ENCODE assay signal across 9 cellular contexts in the genomic region with DNA sequence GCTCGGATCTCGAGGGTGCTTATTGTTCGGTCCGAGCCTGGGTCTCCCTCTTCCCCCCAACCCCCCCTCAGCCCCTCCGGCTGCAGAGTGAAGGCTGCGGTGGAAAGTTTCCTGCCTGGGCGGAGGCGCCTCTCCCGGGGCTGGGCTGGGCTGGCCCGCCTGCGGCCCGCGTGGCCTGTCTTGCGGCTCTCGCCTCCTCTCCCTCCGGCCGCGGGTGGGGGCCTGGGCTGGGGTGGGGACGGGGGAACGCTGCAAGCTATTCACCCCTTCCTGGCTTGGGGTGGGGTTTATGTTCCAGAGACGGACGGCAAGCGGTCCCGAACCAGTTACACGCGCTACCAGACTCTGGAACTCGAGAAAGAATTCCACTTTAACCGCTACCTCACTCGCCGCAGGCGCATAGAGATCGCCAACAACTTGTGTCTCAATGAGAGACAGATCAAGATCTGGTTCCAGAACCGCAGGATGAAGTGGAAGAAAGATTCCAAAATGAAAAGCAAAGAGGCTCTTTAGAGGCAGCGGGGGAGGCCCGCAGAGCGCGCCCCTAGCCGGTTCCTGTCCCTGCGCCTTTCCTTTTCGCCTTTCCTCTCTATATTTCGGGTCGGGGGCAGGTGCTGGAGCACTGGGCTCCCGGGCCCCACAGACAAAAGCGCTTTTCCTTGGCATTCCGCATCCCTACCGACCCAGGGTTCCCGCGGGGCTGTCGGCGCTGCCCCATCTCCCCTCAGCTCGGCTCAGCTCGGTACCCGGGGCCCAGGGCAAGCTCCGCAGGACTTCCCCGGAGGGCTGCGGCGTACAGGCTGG. TPM values are rescaled to one million over a fixed set of nuclear protein-coding genes. Genes with fewer than 3 reads are reported as not detected.
DNase-seq lines count a peak whose midpoint lies in the region; ATAC-seq lines count a peak whose summit lies in the region.
"Had no signal": no experiment of that assay in that cellular context is flagged by ENCODE, and none has a peak within 500 bp of the region (broad histone marks: within the 10 kb centered on the region; RNA-seq: fewer than 3 reads in every experiment).

No MANE protein-coding gene starts in this region.

- peak overlapping the region; percentile 21 to 74 (median 71) for H3K4me3 Mint-ChIP-seq in CD8-positive, alpha-beta memory T cell
- peak overlapping the region; percentile 26 for H3K4me3 Mint-ChIP-seq in activated T-helper 1 cell treated with anti-CD3 and anti-CD28 coated beads, Interleukin-12 subunit alpha, Interleukin-12 subunit beta, Interleukin-2, Interleukin-4 antibody, amounts not matched to agents 30 ng/mL and 10 ng/mL and 1 ng/mL, durations not matched to agents 14 hours and 24 hours and 36 hours
- peak overlapping the region; percentile 54 to 80 (median 71) for H3K4me3 Mint-ChIP-seq in naive thymus-derived CD4-positive, alpha-beta T cell

- intact Hi-C loops in activated T-helper 1 cell treated with anti-CD3 and anti-CD28 coated beads, Interleukin-12 subunit alpha, Interleukin-12 subunit beta, Interleukin-2, Interleukin-4 antibody, amounts not matched to agents 30 ng/mL and 10 ng/mL and 1 ng/mL, durations not matched to agents 14 hours and 24 hours and 36 hours (cut with micrococcal nuclease) = loop anchor here (2.0 to 5.0 kb wide), 3 partner anchors 15 to 37 kb away; no protein-coding TSS in a partner anchor
- intact Hi-C loops in naive thymus-derived CD4-positive, alpha-beta T cell (cut with micrococcal nuclease) = loop anchor here in 1 of 2 donors (2.0 to 5.0 kb wide), 3 partner anchors 37 to 167 kb away; no protein-coding TSS in a partner anchor

- no peaks in the 10 kb centered on the region for H3K9me3 ChIP-seq in CD8-positive, alpha-beta memory T cell (ENCODE audit: low read length)
- H3K9me3 ChIP-seq in naive thymus-derived CD4-positive, alpha-beta T cell (ENCODE audit: control insufficient read depth in 2 of 3, low read length in 3 of 3) = peaks cover 0 to 5% (median 0%) of the 10 kb centered on the region in 3 experiments
- H3K9me3 ChIP-seq: mucosa of descending colon had no signal

- H3K27ac Mint-ChIP-seq in CD8-positive, alpha-beta memory T cell = peak overlapping the region in 1 of 8 donors; percentile 74
- H3K27ac Mint-ChIP-seq in activated T-helper 1 cell treated with anti-CD3 and anti-CD28 coated beads, Interleukin-12 subunit alpha, Interleukin-12 subunit beta, Interleukin-2, Interleukin-4 antibody, amounts not matched to agents 30 ng/mL and 10 ng/mL and 1 ng/mL, durations not matched to agents 14 hours and 24 hours and 36 hours = peak overlapping the region; percentile 52
- peak overlapping the region in 1 of 9 donors; percentile 26 for H3K27ac Mint-ChIP-seq in naive thymus-derived CD4-positive, alpha-beta T cell

- no peak overlapping the region for H3K27ac ChIP-seq in CD8-positive, alpha-beta memory T cell (ENCODE audit: low read depth, low read length)
- H3K27ac ChIP-seq in naive thymus-derived CD4-positive, alpha-beta T cell (ENCODE audit: low read depth, low read length) = no peak overlapping the region
- H3K27ac ChIP-seq: upper lobe of left lung had no signal

- H3K36me3 Mint-ChIP-seq in CD8-positive, alpha-beta memory T cell = no peaks in the 10 kb centered on the region
- no peaks in the 10 kb centered on the region for H3K36me3 Mint-ChIP-seq in activated T-helper 1 cell treated with anti-CD3 and anti-CD28 coated beads, Interleukin-12 subunit alpha, Interleukin-12 subunit beta, Interleukin-2, Interleukin-4 antibody, amounts not matched to agents 30 ng/mL and 10 ng/mL and 1 ng/mL, durations not matched to agents 14 hours and 24 hours and 36 hours (ENCODE audit: low read depth)
- peaks cover 0 to 4% (median 0%) of the 10 kb centered on the region in 5 donors for H3K36me3 Mint-ChIP-seq in naive thymus-derived CD4-positive, alpha-beta T cell

- H3K4me3 ChIP-seq in CD8-positive, alpha-beta memory T cell (ENCODE audit: low read length) = no peak overlapping the region
- H3K4me3 ChIP-seq in naive thymus-derived CD4-positive, alpha-beta T cell (ENCODE audit: low read length) = no peak overlapping the region
- H3K4me3 ChIP-seq: mucosa of descending colon had no signal

- H3K27me3 Mint-ChIP-seq in CD8-positive, alpha-beta memory T cell = peaks cover 67 to 85% of the 10 kb centered on the region in 2 donors
- H3K27me3 Mint-ChIP-seq in activated T-helper 1 cell treated with anti-CD3 and anti-CD28 coated beads, Interleukin-12 subunit alpha, Interleukin-12 subunit beta, Interleukin-2, Interleukin-4 antibody, amounts not matched to agents 30 ng/mL and 10 ng/mL and 1 ng/mL, durations not matched to agents 14 hours and 24 hours and 36 hours (ENCODE audit: insufficient read depth) = peaks cover 78% of the 10 kb centered on the region
- peaks cover 76 to 93% (median 86%) of the 10 kb centered on the region in 5 donors for H3K27me3 Mint-ChIP-seq in naive thymus-derived CD4-positive, alpha-beta T cell

- peaks cover 15% of the 10 kb centered on the region for H3K4me1 ChIP-seq in CD8-positive, alpha-beta memory T cell (ENCODE audit: insufficient read depth, low read length)
- peaks cover 7 to 9% of the 10 kb centered on the region in 2 donors for H3K4me1 ChIP-seq in naive thymus-derived CD4-positive, alpha-beta T cell (ENCODE audit: control insufficient read depth in 2 of 2, insufficient read depth in 2 of 2, low read length in 2 of 2)

- peaks cover 64% of the 10 kb centered on the region for H3K27me3 ChIP-seq in CD8-positive, alpha-beta memory T cell (ENCODE audit: insufficient read depth, low read length, poor library complexity, severe bottlenecking)
- H3K27me3 ChIP-seq in naive thymus-derived CD4-positive, alpha-beta T cell (ENCODE audit: control insufficient read depth in 2 of 2, insufficient read depth in 2 of 2, low read length in 2 of 2) = peaks cover 11 to 50% of the 10 kb centered on the region in 2 donors

- CTCF ChIA-PET in CD8-positive, alpha-beta memory T cell (lab: Charles Lee) = interaction anchor here (2.2 to 6.1 kb wide), 3 partner anchors 11 to 166 kb away, joined by 10 to 56 read pairs (median 27); a partner anchor contains a TSS
- CTCF ChIA-PET in naive thymus-derived CD4-positive, alpha-beta T cell (lab: Charles Lee) = interaction anchor here (0.6 kb wide), 2 partner anchors 257 to 998 kb away, joined by 3 to 4 read pairs; no protein-coding TSS in a partner anchor

- H3K9me3 Mint-ChIP-seq in CD8-positive, alpha-beta memory T cell = peaks cover 0 to 8% (median 2%) of the 10 kb centered on the region in 5 donors
- H3K9me3 Mint-ChIP-seq in activated T-helper 1 cell treated with anti-CD3 and anti-CD28 coated beads, Interleukin-12 subunit alpha, Interleukin-12 subunit beta, Interleukin-2, Interleukin-4 antibody, amounts not matched to agents 30 ng/mL and 10 ng/mL and 1 ng/mL, durations not matched to agents 14 hours and 24 hours and 36 hours = no peaks in the 10 kb centered on the region
- peaks cover 0 to 7% (median 4%) of the 10 kb centered on the region in 11 donors for H3K9me3 Mint-ChIP-seq in naive thymus-derived CD4-positive, alpha-beta T cell

- POLR2A ChIA-PET in CD8-positive, alpha-beta memory T cell (lab: Charles Lee) = no interaction called here
- POLR2A ChIA-PET in naive thymus-derived CD4-positive, alpha-beta T cell (lab: Charles Lee) = no interaction called here

- H3K4me1 Mint-ChIP-seq in CD8-positive, alpha-beta memory T cell = peaks cover 15 to 35% (median 22%) of the 10 kb centered on the region in 3 donors
- H3K4me1 Mint-ChIP-seq in activated T-helper 1 cell treated with anti-CD3 and anti-CD28 coated beads, Interleukin-12 subunit alpha, Interleukin-12 subunit beta, Interleukin-2, Interleukin-4 antibody, amounts not matched to agents 30 ng/mL and 10 ng/mL and 1 ng/mL, durations not matched to agents 14 hours and 24 hours and 36 hours (ENCODE audit: low read depth) = peaks cover 15% of the 10 kb centered on the region
- peaks cover 6 to 45% (median 24%) of the 10 kb centered on the region in 7 donors for H3K4me1 Mint-ChIP-seq in naive thymus-derived CD4-positive, alpha-beta T cell

- DNase-seq in CD8-positive, alpha-beta memory T cell = no peak
- no peak for DNase-seq in activated T-helper 1 cell treated with anti-CD3 and anti-CD28 coated beads, Interleukin-12 subunit alpha, Interleukin-12 subunit beta, Interleukin-2, Interleukin-4 antibody, amounts not matched to agents 30 ng/mL and 10 ng/mL and 1 ng/mL, durations not matched to agents 14 hours and 24 hours and 36 hours (ENCODE audit: low spot score)
- no peak for DNase-seq in naive thymus-derived CD4-positive, alpha-beta T cell
- DNase-seq in GM19240 (ENCODE audit: insufficient read length, low spot score) = no peak
- DNase-seq: anterior cingulate cortex had no signal

- H3K36me3 ChIP-seq in CD8-positive, alpha-beta memory T cell (ENCODE audit: insufficient read depth, low read length) = no peaks in the 10 kb centered on the region
- no peaks in the 10 kb centered on the region for H3K36me3 ChIP-seq in naive thymus-derived CD4-positive, alpha-beta T cell (ENCODE audit: control insufficient read depth in 2 of 3, insufficient read depth in 3 of 3, low read length in 3 of 3)
- H3K36me3 ChIP-seq: upper lobe of left lung had no signal

- ATAC-seq in naive thymus-derived CD4-positive, alpha-beta T cell = no peak
- no peak for ATAC-seq in GM18520 (IDR thresholded peaks at IDR 0.05; ENCODE audit: unreplicated experiment)
- ATAC-seq in GM19328 (IDR thresholded peaks at IDR 0.05; ENCODE audit: unreplicated experiment) = no peak

RNA-seq across cellular contexts. Expression of a gene that starts 1.3 kb away (rescaled TPM):
- not detected for total RNA-seq in CD8-positive, alpha-beta memory T cell
- not detected for polyA plus RNA-seq in CD8-positive, alpha-beta memory T cell
- not detected in 2 replicates for total RNA-seq in activated T-helper 1 cell treated with anti-CD3 and anti-CD28 coated beads, Interleukin-12 subunit alpha, Interleukin-12 subunit beta, Interleukin-2, Interleukin-4 antibody, amounts not matched to agents 30 ng/mL and 10 ng/mL and 1 ng/mL, durations not matched to agents 14 hours and 24 hours and 36 hours
- total RNA-seq in naive thymus-derived CD4-positive, alpha-beta T cell = not detected
- not detected for polyA plus RNA-seq in naive thymus-derived CD4-positive, alpha-beta T cell
- total RNA-seq: mucosa of descending colon had no signal

RNA-seq across cellular contexts. Expression of a gene that starts 5.9 kb away (rescaled TPM):
- not detected for total RNA-seq in CD8-positive, alpha-beta memory T cell
- polyA plus RNA-seq in CD8-positive, alpha-beta memory T cell = not detected
- total RNA-seq in activated T-helper 1 cell treated with anti-CD3 and anti-CD28 coated beads, Interleukin-12 subunit alpha, Interleukin-12 subunit beta, Interleukin-2, Interleukin-4 antibody, amounts not matched to agents 30 ng/mL and 10 ng/mL and 1 ng/mL, durations not matched to agents 14 hours and 24 hours and 36 hours = not detected in 2 replicates
- not detected for total RNA-seq in naive thymus-derived CD4-positive, alpha-beta T cell
- not detected for polyA plus RNA-seq in naive thymus-derived CD4-positive, alpha-beta T cell

RNA-seq across cellular contexts. Expression of a gene that starts 19.5 kb away (rescaled TPM):
- total RNA-seq in CD8-positive, alpha-beta memory T cell = 1 to 10 TPM; 1.3 to 1.4 TPM
- 0.37 TPM for polyA plus RNA-seq in CD8-positive, alpha-beta memory T cell
- not detected in 2 replicates for total RNA-seq in activated T-helper 1 cell treated with anti-CD3 and anti-CD28 coated beads, Interleukin-12 subunit alpha, Interleukin-12 subunit beta, Interleukin-2, Interleukin-4 antibody, amounts not matched to agents 30 ng/mL and 10 ng/mL and 1 ng/mL, durations not matched to agents 14 hours and 24 hours and 36 hours
- under 1 TPM in 2 of 5 experiments, not detected in 3; 0.24 to 0.98 TPM for total RNA-seq in naive thymus-derived CD4-positive, alpha-beta T cell
- polyA plus RNA-seq in naive thymus-derived CD4-positive, alpha-beta T cell = not detected

RNA-seq across cellular contexts. Expression of a gene that starts 25.4 kb away (rescaled TPM):
- not detected for total RNA-seq in CD8-positive, alpha-beta memory T cell
- not detected for polyA plus RNA-seq in CD8-positive, alpha-beta memory T cell
- not detected in 2 replicates for total RNA-seq in activated T-helper 1 cell treated with anti-CD3 and anti-CD28 coated beads, Interleukin-12 subunit alpha, Interleukin-12 subunit beta, Interleukin-2, Interleukin-4 antibody, amounts not matched to agents 30 ng/mL and 10 ng/mL and 1 ng/mL, durations not matched to agents 14 hours and 24 hours and 36 hours
- not detected for total RNA-seq in naive thymus-derived CD4-positive, alpha-beta T cell
- polyA plus RNA-seq in naive thymus-derived CD4-positive, alpha-beta T cell = not detected
- total RNA-seq: mucosa of descending colon, upper lobe of left lung had no signal

RNA-seq across cellular contexts. Expression of a gene that starts 34.2 kb away (rescaled TPM):
- total RNA-seq in CD8-positive, alpha-beta memory T cell = not detected
- polyA plus RNA-seq in CD8-positive, alpha-beta memory T cell = not detected
- total RNA-seq in activated T-helper 1 cell treated with anti-CD3 and anti-CD28 coated beads, Interleukin-12 subunit alpha, Interleukin-12 subunit beta, Interleukin-2, Interleukin-4 antibody, amounts not matched to agents 30 ng/mL and 10 ng/mL and 1 ng/mL, durations not matched to agents 14 hours and 24 hours and 36 hours = not detected in 2 replicates
- total RNA-seq in naive thymus-derived CD4-positive, alpha-beta T cell = not detected
- not detected for polyA plus RNA-seq in naive thymus-derived CD4-positive, alpha-beta T cell
- total RNA-seq: mucosa of descending colon had no signal
